9 cellular contexts compared by ENCODE assay signal in the genomic region with DNA sequence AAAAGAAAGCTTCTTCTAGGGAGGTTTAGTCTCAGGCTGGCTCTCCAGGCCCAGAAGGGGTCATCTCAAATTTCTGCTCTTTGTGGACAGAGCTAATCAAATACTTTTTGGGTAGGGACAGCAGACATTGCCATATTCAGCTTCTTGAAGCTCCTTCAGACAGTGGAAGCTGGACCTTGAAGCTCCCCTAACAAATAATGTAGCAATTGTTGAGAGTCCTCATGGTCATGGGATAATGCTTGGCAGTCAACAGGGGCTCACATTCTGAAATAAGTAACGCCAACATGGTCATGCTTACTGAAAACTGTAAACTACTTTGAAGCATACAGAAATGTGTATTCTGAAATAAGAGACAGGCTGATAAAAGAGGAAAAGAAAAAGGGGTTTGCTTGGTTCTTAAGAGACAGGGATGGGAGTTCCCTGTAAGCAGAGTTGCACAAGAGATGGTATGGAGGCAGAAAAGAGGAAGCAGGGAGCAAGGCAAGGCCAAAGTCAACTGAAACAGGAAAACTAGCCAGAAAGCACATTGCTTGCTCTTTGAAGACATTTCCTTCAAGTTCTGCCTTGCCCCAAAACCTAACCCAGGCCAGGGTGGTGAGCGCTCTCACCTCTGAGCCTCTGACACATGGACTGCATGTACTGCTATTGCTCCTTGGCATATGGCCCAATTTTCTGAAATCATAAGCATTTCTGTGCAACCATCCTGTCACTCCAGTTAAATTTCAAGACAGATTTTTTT. TPM values are rescaled to one million over a fixed set of nuclear protein-coding genes. Genes with fewer than 3 reads are reported as not detected.
A peak's percentile ranks its signal among the peaks of the same experiment; 100 is the strongest.
DNase-seq lines count a peak whose midpoint lies in the region; ATAC-seq and TF ChIP-seq lines count a peak whose summit lies in the region.
"Had no signal": no experiment of that assay in that cellular context is flagged by ENCODE, and none has a peak within 500 bp of the region (broad histone marks: within the 10 kb centered on the region; RNA-seq: fewer than 3 reads in every experiment).

No MANE protein-coding gene starts in this region.

- H3K36me3 ChIP-seq in thoracic aorta: no peaks in the 10 kb centered on the region

- no peaks in the 10 kb centered on the region for H3K27me3 ChIP-seq in thoracic aorta (replicated peaks; ENCODE audit: insufficient read depth)

- no peak overlapping the region for H3K4me3 ChIP-seq in fibroblast of villous mesenchyme (ENCODE audit: low read depth, low read length)
- H3K4me3 ChIP-seq in thoracic aorta: no peak overlapping the region

- peaks cover 24 to 81% of the 10 kb centered on the region in 2 donors for H3K4me1 ChIP-seq in thoracic aorta (ENCODE audit: control insufficient read depth in 1 of 2, low read depth in 2 of 2)

- H3K9me3 ChIP-seq in thoracic aorta: no peaks in the 10 kb centered on the region

- peak; percentile 23 for DNase-seq in DMS 273 (lab: John Stamatoyannopoulos, UW; ENCODE audit: unreplicated experiment)
- no peak for DNase-seq in DMS 273 treated with DMSO at 0.1 percent for 48 hours (lab: John Stamatoyannopoulos, UW)
- peak; percentile 68 for DNase-seq in OCI-M1 (lab: John Stamatoyannopoulos, UW)
- DNase-seq in fibroblast of villous mesenchyme (ENCODE audit: low read depth): peak; percentile 44
- DNase-seq in thoracic aorta (ENCODE audit: low spot score): no peak
- DNase-seq in glomerular visceral epithelial cell (ENCODE audit: extremely low spot score): no peak
- DNase-seq in NCI-H345 treated with DMSO at 0.1 percent for 48 hours (lab: John Stamatoyannopoulos, UW; ENCODE audit: unreplicated experiment): no peak
- DNase-seq in COLO668 (lab: John Stamatoyannopoulos, UW; ENCODE audit: unreplicated experiment): no peak

- H3K27ac ChIP-seq in thoracic aorta: peak overlapping the region; percentile 20 to 43
- H3K27ac ChIP-seq: 22Rv1 had no signal

- peak; percentile 45 for ATAC-seq in thoracic aorta (ENCODE audit: insufficient number of reproducible peaks, low FRiP score, low read depth)

- no peak for TF ChIP-seq CTCF in fibroblast of villous mesenchyme (IDR thresholded peaks at IDR 0.05; ENCODE audit: insufficient read depth, low read depth, low read length)
- TF ChIP-seq CTCF in thoracic aorta (IDR thresholded peaks at IDR 0.05): no peak

RNA-seq across cellular contexts. Expression of a gene that starts 53.1 kb away (rescaled TPM):
- total RNA-seq in fibroblast of villous mesenchyme (110 and 112 TPM in 2 replicates), thoracic aorta (100 to 1,000 TPM; 139 to 140 TPM)

Comparison
In these comparisons a context has a peak if more than half of its experiments do, and no peak if none do; other contexts are left out.
1. DNase-seq: peak in DMS 273 (single experiment), OCI-M1 (single experiment) and fibroblast of villous mesenchyme (single experiment); none in DMS 273 treated with DMSO at 0.1 percent for 48 hours (single experiment), thoracic aorta (single experiment), glomerular visceral epithelial cell (single experiment), NCI-H345 treated with DMSO at 0.1 percent for 48 hours (single experiment) and COLO668 (single experiment).